ENCODE assay signal across 18 cellular contexts in genomic region chr6:154453329-154453728, GRCh38. TPM values are rescaled to one million over a fixed set of nuclear protein-coding genes. Genes with fewer than 3 reads are reported as not detected.
DNase-seq lines count a peak whose midpoint lies in the region; ATAC-seq and TF ChIP-seq lines count a peak whose summit lies in the region.
"Had no signal": no experiment of that assay in that cellular context is flagged by ENCODE, and none has a peak within 500 bp of the region (broad histone marks: within the 10 kb centered on the region; RNA-seq: fewer than 3 reads in every experiment).

No MANE protein-coding gene starts in this region.

- no peaks in the 10 kb centered on the region for H3K27me3 Mint-ChIP-seq in nephron progenitor cell (ENCODE audit: low read depth, poor library complexity)

- peaks cover 49% of the 10 kb centered on the region for H3K4me1 Mint-ChIP-seq in nephron progenitor cell

- peaks cover 0 to 4% of the 10 kb centered on the region in 2 donors for H3K36me3 ChIP-seq in body of pancreas (replicated peaks in 1 of 2; ENCODE audit: insufficient read depth in 1 of 2, low read depth in 2 of 2)

- TF ChIP-seq CTCF in body of pancreas (IDR thresholded peaks at IDR 0.05), result no peak
- no peak for TF ChIP-seq CTCF in nephron progenitor cell (IDR thresholded peaks at IDR 0.05)

- intact Hi-C loops in body of pancreas (cut with DNase I), result no loop called here

- 60 to 67% methylated on average over 2 of the region's 2 CpGs for WGBS in body of pancreas, 2 donors

- peak overlapping the region; percentile 3 for H3K27ac Mint-ChIP-seq in nephron progenitor cell
- H3K27ac Mint-ChIP-seq: H9 had no signal

- no peaks in the 10 kb centered on the region for H3K27me3 ChIP-seq in body of pancreas

- H3K9me3 ChIP-seq in body of pancreas, result no peaks in the 10 kb centered on the region

- TF ChIP-seq POLR2A in body of pancreas (IDR thresholded peaks at IDR 0.05), result no peak

- no peaks in the 10 kb centered on the region for H3K9me3 Mint-ChIP-seq in nephron progenitor cell
- H3K9me3 Mint-ChIP-seq: H9 had no signal

- H3K4me3 ChIP-seq in body of pancreas, result no peak overlapping the region

- peak overlapping the region in 3 of 4 donors; percentile 25 to 40 (median 32) for H3K27ac ChIP-seq in body of pancreas
- H3K27ac ChIP-seq: C4-2B had no signal

- H3K36me3 Mint-ChIP-seq in nephron progenitor cell (ENCODE audit: low read depth), result peaks cover 38% of the 10 kb centered on the region

- H3K4me3 Mint-ChIP-seq in nephron progenitor cell, result no peak overlapping the region
- H3K4me3 Mint-ChIP-seq: H9 had no signal

- ATAC-seq in body of pancreas, result no peak

- DNase-seq in body of pancreas (no peak), foreskin melanocyte (peak; percentile 86), nephron progenitor cell (no peak), NCI-H2227 treated with DMSO at 0.1 percent for 48 hours (lab: John Stamatoyannopoulos, UW) (no peak), activated gamma-delta T cell treated with Interleukin-2 at 50 U/mL for 16 hours (no peak), COR-L47 (lab: John Stamatoyannopoulos, UW) (no peak), GM19240 (ENCODE audit: insufficient read length, low spot score) (no peak)
- DNase-seq: ACHN, AML-193, H9, KG1, NCI-H1105 treated with DMSO at 0.1 percent for 48 hours, NCI-H187, NCI-H2107, NCI-H524, NCI-H82, RPMI8226 had no signal

- peaks cover 59% of the 10 kb centered on the region for H3K4me1 ChIP-seq in body of pancreas

RNA-seq across cellular contexts. Expression of gene CNKSR3, which starts 57.2 kb away (rescaled TPM):
- total RNA-seq in body of pancreas, result 10 to 100 TPM in 1 of 2 donors, 1 to 10 TPM in 1; 9.3 to 13.2 TPM
